In genomic region chr2:240136013-240136670, GRCh38 we compare ENCODE assay signal across 1 cellular context.
A peak's percentile ranks its signal among the peaks of the same experiment; 100 is the strongest.
TF ChIP-seq lines count a peak whose summit lies in the region.

COPS9 (minus strand) TSS chr2:240136305; CDS start chr2:240136284, 21 bp downstream.

TF ChIP-seq in HepG2, 621 proteins besides CTCF, POLR2A, EP300 and RAD21 (continued from another document and continues in another):
- TF ChIP-seq ZHX2 (IDR thresholded peaks at IDR 0.05; ENCODE audit: low read depth) (peak; percentile 83), ZHX2 (CRISPR knock-in tag; IDR thresholded peaks at IDR 0.05; ENCODE audit: borderline replicate concordance) (no peak), ELF1 (CRISPR knock-in tag; IDR thresholded peaks at IDR 0.05) (peak; percentile 86), IRF2 (CRISPR knock-in tag; IDR thresholded peaks at IDR 0.05) (peak; percentile 69), FLYWCH1 (CRISPR knock-in tag; IDR thresholded peaks at IDR 0.05) (no peak), ZFY (CRISPR knock-in tag; IDR thresholded peaks at IDR 0.05) (peak; percentile 91), ZFP90 (CRISPR knock-in tag; IDR thresholded peaks at IDR 0.05; ENCODE audit: borderline replicate concordance) (peak; percentile 60; the same call in 1 of the 2 replicates), RFX1 (IDR thresholded peaks at IDR 0.05) (no peak), RARG (CRISPR knock-in tag; IDR thresholded peaks at IDR 0.05; ENCODE audit: low read depth) (0 out of 2 replicates have a peak, but pooled peaks have one; percentile 54), NFYB (CRISPR knock-in tag; IDR thresholded peaks at IDR 0.05) (no peak; the same call in 1 of the 2 replicates), PAWR (CRISPR knock-in tag; IDR thresholded peaks at IDR 0.05; ENCODE audit: borderline replicate concordance) (no peak), HIVEP1 (CRISPR knock-in tag; IDR thresholded peaks at IDR 0.05) (no peak; the same call in 1 of the 2 replicates), ZNF720 (CRISPR knock-in tag; IDR thresholded peaks at IDR 0.05) (no peak), ZNF75D (CRISPR knock-in tag; IDR thresholded peaks at IDR 0.05; ENCODE audit: borderline replicate concordance) (0 out of 2 replicates have a peak, but pooled peaks have one; percentile 18), SMAD3 (CRISPR knock-in tag; IDR thresholded peaks at IDR 0.05) (no peak), NR2F1 (CRISPR knock-in tag; IDR thresholded peaks at IDR 0.05) (no peak), USF2 (IDR thresholded peaks at IDR 0.05; ENCODE audit: low read depth, low read length) (no peak), USF2 (CRISPR knock-in tag; IDR thresholded peaks at IDR 0.05; ENCODE audit: borderline replicate concordance) (no peak), MEIS1 (CRISPR knock-in tag; IDR thresholded peaks at IDR 0.05; ENCODE audit: borderline replicate concordance) (peak; percentile 89; the same call in 1 of the 2 replicates), ZFAT (CRISPR knock-in tag; conservative IDR thresholded peaks at IDR 0.05) (no peak), CREB1 (IDR thresholded peaks at IDR 0.05) (peak; percentile 52), CREB1 (CRISPR knock-in tag; IDR thresholded peaks at IDR 0.05) (no peak), ZSCAN20 (CRISPR knock-in tag; IDR thresholded peaks at IDR 0.05; ENCODE audit: borderline replicate concordance) (peak; percentile 75; the same call in 1 of the 2 replicates), MXD3 (CRISPR knock-in tag; IDR thresholded peaks at IDR 0.05) (peak; percentile 39; the same call in 1 of the 2 replicates), SAFB2 (CRISPR knock-in tag; IDR thresholded peaks at IDR 0.05; ENCODE audit: borderline replicate concordance, low read depth) (peak; percentile 65), FOXM1 (CRISPR knock-in tag; IDR thresholded peaks at IDR 0.05) (no peak; the same call in 1 of the 2 replicates), SUZ12 (IDR thresholded peaks at IDR 0.05; ENCODE audit: low read depth, low read length) (no peak), ZNF256 (CRISPR knock-in tag; conservative IDR thresholded peaks at IDR 0.05) (no peak), PPARG (CRISPR knock-in tag; conservative IDR thresholded peaks at IDR 0.05) (no peak), ZNF20 (CRISPR knock-in tag; IDR thresholded peaks at IDR 0.05) (no peak), ZNF772 (CRISPR knock-in tag; IDR thresholded peaks at IDR 0.05) (peak; percentile 18; the same call in 1 of the 2 replicates), ZNF567 (CRISPR knock-in tag; IDR thresholded peaks at IDR 0.05; ENCODE audit: borderline replicate concordance) (0 out of 2 replicates have a peak, but pooled peaks have one; percentile 83), ZNF562 (CRISPR knock-in tag; IDR thresholded peaks at IDR 0.05; ENCODE audit: borderline replicate concordance) (no peak), NRL (CRISPR knock-in tag; IDR thresholded peaks at IDR 0.05; ENCODE audit: borderline replicate concordance) (peak; percentile 68), RFX3 (CRISPR knock-in tag; IDR thresholded peaks at IDR 0.05) (no peak), TEF (CRISPR knock-in tag; IDR thresholded peaks at IDR 0.05) (peak; percentile 70), IKZF5 (CRISPR knock-in tag; IDR thresholded peaks at IDR 0.05) (peak; percentile 78), RORA (CRISPR knock-in tag; IDR thresholded peaks at IDR 0.05) (no peak), STAT5B (CRISPR knock-in tag; IDR thresholded peaks at IDR 0.05) (no peak)
- TF ChIP-seq, protein P1, sequence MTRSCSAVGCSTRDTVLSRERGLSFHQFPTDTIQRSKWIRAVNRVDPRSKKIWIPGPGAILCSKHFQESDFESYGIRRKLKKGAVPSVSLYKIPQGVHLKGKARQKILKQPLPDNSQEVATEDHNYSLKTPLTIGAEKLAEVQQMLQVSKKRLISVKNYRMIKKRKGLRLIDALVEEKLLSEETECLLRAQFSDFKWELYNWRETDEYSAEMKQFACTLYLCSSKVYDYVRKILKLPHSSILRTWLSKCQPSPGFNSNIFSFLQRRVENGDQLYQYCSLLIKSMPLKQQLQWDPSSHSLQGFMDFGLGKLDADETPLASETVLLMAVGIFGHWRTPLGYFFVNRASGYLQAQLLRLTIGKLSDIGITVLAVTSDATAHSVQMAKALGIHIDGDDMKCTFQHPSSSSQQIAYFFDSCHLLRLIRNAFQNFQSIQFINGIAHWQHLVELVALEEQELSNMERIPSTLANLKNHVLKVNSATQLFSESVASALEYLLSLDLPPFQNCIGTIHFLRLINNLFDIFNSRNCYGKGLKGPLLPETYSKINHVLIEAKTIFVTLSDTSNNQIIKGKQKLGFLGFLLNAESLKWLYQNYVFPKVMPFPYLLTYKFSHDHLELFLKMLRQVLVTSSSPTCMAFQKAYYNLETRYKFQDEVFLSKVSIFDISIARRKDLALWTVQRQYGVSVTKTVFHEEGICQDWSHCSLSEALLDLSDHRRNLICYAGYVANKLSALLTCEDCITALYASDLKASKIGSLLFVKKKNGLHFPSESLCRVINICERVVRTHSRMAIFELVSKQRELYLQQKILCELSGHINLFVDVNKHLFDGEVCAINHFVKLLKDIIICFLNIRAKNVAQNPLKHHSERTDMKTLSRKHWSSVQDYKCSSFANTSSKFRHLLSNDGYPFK (CRISPR knock-in tag; IDR thresholded peaks at IDR 0.05; ENCODE audit: borderline replicate concordance): peak; percentile 72; the same call in 1 of the 2 replicates
- TF ChIP-seq, protein P2, sequence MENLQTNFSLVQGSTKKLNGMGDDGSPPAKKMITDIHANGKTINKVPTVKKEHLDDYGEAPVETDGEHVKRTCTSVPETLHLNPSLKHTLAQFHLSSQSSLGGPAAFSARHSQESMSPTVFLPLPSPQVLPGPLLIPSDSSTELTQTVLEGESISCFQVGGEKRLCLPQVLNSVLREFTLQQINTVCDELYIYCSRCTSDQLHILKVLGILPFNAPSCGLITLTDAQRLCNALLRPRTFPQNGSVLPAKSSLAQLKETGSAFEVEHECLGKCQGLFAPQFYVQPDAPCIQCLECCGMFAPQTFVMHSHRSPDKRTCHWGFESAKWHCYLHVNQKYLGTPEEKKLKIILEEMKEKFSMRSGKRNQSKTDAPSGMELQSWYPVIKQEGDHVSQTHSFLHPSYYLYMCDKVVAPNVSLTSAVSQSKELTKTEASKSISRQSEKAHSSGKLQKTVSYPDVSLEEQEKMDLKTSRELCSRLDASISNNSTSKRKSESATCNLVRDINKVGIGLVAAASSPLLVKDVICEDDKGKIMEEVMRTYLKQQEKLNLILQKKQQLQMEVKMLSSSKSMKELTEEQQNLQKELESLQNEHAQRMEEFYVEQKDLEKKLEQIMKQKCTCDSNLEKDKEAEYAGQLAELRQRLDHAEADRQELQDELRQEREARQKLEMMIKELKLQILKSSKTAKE (CRISPR knock-in tag; IDR thresholded peaks at IDR 0.05; ENCODE audit: borderline replicate concordance): peak; percentile 28; the same call in 1 of the 2 replicates
- TF ChIP-seq, protein P3, sequence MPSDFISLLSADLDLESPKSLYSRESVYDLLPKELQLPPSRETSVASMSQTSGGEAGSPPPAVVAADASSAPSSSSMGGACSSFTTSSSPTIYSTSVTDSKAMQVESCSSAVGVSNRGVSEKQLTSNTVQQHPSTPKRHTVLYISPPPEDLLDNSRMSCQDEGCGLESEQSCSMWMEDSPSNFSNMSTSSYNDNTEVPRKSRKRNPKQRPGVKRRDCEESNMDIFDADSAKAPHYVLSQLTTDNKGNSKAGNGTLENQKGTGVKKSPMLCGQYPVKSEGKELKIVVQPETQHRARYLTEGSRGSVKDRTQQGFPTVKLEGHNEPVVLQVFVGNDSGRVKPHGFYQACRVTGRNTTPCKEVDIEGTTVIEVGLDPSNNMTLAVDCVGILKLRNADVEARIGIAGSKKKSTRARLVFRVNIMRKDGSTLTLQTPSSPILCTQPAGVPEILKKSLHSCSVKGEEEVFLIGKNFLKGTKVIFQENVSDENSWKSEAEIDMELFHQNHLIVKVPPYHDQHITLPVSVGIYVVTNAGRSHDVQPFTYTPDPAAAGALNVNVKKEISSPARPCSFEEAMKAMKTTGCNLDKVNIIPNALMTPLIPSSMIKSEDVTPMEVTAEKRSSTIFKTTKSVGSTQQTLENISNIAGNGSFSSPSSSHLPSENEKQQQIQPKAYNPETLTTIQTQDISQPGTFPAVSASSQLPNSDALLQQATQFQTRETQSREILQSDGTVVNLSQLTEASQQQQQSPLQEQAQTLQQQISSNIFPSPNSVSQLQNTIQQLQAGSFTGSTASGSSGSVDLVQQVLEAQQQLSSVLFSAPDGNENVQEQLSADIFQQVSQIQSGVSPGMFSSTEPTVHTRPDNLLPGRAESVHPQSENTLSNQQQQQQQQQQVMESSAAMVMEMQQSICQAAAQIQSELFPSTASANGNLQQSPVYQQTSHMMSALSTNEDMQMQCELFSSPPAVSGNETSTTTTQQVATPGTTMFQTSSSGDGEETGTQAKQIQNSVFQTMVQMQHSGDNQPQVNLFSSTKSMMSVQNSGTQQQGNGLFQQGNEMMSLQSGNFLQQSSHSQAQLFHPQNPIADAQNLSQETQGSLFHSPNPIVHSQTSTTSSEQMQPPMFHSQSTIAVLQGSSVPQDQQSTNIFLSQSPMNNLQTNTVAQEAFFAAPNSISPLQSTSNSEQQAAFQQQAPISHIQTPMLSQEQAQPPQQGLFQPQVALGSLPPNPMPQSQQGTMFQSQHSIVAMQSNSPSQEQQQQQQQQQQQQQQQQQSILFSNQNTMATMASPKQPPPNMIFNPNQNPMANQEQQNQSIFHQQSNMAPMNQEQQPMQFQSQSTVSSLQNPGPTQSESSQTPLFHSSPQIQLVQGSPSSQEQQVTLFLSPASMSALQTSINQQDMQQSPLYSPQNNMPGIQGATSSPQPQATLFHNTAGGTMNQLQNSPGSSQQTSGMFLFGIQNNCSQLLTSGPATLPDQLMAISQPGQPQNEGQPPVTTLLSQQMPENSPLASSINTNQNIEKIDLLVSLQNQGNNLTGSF (CRISPR knock-in tag; IDR thresholded peaks at IDR 0.05): peak; percentile 54; the same call in 1 of the 2 replicates
